Comparison of ENCODE assay signal across 1 cellular context in the genomic region with DNA sequence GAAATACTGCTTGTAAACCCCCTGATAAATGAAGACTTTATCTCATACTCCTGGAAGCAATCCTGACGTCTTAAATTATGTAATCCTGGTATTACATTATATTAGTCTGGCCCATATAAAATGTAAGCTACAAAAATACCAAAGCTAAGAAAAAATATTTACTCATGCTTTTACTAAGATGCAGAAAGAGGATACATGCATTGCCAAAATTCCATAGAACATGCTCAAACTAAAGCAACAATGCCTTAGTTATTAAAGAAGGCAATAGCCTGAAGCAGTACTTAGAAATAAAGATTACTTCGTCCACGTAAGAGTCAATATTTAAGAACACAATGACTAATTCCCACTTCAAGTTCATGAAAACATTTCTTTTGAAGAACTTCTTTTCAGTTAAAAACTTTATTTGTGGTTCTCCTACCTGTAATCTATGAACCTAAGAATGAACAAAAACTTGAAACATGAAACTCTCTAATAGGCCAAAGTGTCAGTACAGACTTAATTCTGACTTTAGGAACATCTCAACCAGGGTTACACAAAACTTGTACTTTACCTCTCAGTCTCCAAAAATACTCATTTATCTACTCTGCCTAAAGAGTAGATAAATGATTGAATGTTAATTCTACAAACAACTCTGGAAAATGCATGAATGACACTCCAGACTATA.
A peak's percentile ranks its signal among the peaks of the same experiment; 100 is the strongest.
TF ChIP-seq lines count a peak whose summit lies in the region.

No MANE protein-coding gene starts in this region.

TF ChIP-seq in GM12878, 131 proteins besides CTCF, POLR2A, EP300 and RAD21 (continued from another document and continues in another):
- TF ChIP-seq TBL1XR1 (IDR thresholded peaks at IDR 0.05; ENCODE audit: low read depth, low read length), result no peak
- TF ChIP-seq BRCA1 (IDR thresholded peaks at IDR 0.05; ENCODE audit: low read depth, low read length), result no peak
- TF ChIP-seq IKZF2 (IDR thresholded peaks at IDR 0.05), result peak in 1 of 2 experiments; percentile 44; a peak in 2 of 4 replicates
- TF ChIP-seq, protein P1, sequence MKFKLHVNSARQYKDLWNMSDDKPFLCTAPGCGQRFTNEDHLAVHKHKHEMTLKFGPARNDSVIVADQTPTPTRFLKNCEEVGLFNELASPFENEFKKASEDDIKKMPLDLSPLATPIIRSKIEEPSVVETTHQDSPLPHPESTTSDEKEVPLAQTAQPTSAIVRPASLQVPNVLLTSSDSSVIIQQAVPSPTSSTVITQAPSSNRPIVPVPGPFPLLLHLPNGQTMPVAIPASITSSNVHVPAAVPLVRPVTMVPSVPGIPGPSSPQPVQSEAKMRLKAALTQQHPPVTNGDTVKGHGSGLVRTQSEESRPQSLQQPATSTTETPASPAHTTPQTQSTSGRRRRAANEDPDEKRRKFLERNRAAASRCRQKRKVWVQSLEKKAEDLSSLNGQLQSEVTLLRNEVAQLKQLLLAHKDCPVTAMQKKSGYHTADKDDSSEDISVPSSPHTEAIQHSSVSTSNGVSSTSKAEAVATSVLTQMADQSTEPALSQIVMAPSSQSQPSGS (IDR thresholded peaks at IDR 0.05; ENCODE audit: low read length), result peak; percentile 51; the same call in 1 of the 2 replicates
- TF ChIP-seq, protein P2, sequence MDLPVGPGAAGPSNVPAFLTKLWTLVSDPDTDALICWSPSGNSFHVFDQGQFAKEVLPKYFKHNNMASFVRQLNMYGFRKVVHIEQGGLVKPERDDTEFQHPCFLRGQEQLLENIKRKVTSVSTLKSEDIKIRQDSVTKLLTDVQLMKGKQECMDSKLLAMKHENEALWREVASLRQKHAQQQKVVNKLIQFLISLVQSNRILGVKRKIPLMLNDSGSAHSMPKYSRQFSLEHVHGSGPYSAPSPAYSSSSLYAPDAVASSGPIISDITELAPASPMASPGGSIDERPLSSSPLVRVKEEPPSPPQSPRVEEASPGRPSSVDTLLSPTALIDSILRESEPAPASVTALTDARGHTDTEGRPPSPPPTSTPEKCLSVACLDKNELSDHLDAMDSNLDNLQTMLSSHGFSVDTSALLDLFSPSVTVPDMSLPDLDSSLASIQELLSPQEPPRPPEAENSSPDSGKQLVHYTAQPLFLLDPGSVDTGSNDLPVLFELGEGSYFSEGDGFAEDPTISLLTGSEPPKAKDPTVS (IDR thresholded peaks at IDR 0.05; ENCODE audit: low read depth, low read length), result no peak
- peak; percentile 80 for TF ChIP-seq ZNF24 (IDR thresholded peaks at IDR 0.05)
- TF ChIP-seq ZZZ3 (IDR thresholded peaks at IDR 0.05; ENCODE audit: control insufficient read depth, insufficient read length, low read depth), result no peak
- TF ChIP-seq, protein P3, sequence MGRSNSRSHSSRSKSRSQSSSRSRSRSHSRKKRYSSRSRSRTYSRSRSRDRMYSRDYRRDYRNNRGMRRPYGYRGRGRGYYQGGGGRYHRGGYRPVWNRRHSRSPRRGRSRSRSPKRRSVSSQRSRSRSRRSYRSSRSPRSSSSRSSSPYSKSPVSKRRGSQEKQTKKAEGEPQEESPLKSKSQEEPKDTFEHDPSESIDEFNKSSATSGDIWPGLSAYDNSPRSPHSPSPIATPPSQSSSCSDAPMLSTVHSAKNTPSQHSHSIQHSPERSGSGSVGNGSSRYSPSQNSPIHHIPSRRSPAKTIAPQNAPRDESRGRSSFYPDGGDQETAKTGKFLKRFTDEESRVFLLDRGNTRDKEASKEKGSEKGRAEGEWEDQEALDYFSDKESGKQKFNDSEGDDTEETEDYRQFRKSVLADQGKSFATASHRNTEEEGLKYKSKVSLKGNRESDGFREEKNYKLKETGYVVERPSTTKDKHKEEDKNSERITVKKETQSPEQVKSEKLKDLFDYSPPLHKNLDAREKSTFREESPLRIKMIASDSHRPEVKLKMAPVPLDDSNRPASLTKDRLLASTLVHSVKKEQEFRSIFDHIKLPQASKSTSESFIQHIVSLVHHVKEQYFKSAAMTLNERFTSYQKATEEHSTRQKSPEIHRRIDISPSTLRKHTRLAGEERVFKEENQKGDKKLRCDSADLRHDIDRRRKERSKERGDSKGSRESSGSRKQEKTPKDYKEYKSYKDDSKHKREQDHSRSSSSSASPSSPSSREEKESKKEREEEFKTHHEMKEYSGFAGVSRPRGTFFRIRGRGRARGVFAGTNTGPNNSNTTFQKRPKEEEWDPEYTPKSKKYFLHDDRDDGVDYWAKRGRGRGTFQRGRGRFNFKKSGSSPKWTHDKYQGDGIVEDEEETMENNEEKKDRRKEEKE (IDR thresholded peaks at IDR 0.05), result no peak
- TF ChIP-seq, protein P4, sequence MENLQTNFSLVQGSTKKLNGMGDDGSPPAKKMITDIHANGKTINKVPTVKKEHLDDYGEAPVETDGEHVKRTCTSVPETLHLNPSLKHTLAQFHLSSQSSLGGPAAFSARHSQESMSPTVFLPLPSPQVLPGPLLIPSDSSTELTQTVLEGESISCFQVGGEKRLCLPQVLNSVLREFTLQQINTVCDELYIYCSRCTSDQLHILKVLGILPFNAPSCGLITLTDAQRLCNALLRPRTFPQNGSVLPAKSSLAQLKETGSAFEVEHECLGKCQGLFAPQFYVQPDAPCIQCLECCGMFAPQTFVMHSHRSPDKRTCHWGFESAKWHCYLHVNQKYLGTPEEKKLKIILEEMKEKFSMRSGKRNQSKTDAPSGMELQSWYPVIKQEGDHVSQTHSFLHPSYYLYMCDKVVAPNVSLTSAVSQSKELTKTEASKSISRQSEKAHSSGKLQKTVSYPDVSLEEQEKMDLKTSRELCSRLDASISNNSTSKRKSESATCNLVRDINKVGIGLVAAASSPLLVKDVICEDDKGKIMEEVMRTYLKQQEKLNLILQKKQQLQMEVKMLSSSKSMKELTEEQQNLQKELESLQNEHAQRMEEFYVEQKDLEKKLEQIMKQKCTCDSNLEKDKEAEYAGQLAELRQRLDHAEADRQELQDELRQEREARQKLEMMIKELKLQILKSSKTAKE (IDR thresholded peaks at IDR 0.05; ENCODE audit: low read depth, poor library complexity, severe bottlenecking), result peak; percentile 50
- TF ChIP-seq, protein P5, sequence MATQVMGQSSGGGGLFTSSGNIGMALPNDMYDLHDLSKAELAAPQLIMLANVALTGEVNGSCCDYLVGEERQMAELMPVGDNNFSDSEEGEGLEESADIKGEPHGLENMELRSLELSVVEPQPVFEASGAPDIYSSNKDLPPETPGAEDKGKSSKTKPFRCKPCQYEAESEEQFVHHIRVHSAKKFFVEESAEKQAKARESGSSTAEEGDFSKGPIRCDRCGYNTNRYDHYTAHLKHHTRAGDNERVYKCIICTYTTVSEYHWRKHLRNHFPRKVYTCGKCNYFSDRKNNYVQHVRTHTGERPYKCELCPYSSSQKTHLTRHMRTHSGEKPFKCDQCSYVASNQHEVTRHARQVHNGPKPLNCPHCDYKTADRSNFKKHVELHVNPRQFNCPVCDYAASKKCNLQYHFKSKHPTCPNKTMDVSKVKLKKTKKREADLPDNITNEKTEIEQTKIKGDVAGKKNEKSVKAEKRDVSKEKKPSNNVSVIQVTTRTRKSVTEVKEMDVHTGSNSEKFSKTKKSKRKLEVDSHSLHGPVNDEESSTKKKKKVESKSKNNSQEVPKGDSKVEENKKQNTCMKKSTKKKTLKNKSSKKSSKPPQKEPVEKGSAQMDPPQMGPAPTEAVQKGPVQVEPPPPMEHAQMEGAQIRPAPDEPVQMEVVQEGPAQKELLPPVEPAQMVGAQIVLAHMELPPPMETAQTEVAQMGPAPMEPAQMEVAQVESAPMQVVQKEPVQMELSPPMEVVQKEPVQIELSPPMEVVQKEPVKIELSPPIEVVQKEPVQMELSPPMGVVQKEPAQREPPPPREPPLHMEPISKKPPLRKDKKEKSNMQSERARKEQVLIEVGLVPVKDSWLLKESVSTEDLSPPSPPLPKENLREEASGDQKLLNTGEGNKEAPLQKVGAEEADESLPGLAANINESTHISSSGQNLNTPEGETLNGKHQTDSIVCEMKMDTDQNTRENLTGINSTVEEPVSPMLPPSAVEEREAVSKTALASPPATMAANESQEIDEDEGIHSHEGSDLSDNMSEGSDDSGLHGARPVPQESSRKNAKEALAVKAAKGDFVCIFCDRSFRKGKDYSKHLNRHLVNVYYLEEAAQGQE (IDR thresholded peaks at IDR 0.05; ENCODE audit: low read depth, low read length), result no peak
- TF ChIP-seq ZNF384 (IDR thresholded peaks at IDR 0.05; ENCODE audit: borderline replicate concordance, low read depth, low read length), result no peak
- TF ChIP-seq NFYA (IDR thresholded peaks at IDR 0.05; ENCODE audit: borderline replicate concordance, low read depth, low read length), result no peak
- no peak for TF ChIP-seq TARDBP (IDR thresholded peaks at IDR 0.05; ENCODE audit: borderline replicate concordance)
- peak; percentile 58; the same call in 1 of the 2 replicates for TF ChIP-seq ZNF217 (IDR thresholded peaks at IDR 0.05)
- TF ChIP-seq NFIC (IDR thresholded peaks at IDR 0.05; ENCODE audit: low read depth, low read length), result peak; percentile 71
- no peak for TF ChIP-seq CHD1 (IDR thresholded peaks at IDR 0.05; ENCODE audit: low read depth, low read length)
- no peak for TF ChIP-seq SMAD1 (IDR thresholded peaks at IDR 0.05; ENCODE audit: low read depth, partially characterized antibody)
- no peak for TF ChIP-seq HCFC1 (IDR thresholded peaks at IDR 0.05; ENCODE audit: low read length)
- 0 out of 2 replicates have a peak, but pooled peaks have one; percentile 31 for TF ChIP-seq DPF2 (IDR thresholded peaks at IDR 0.05)
- TF ChIP-seq ZBED1 (IDR thresholded peaks at IDR 0.05; ENCODE audit: borderline replicate concordance), result no peak
- TF ChIP-seq, protein P6, sequence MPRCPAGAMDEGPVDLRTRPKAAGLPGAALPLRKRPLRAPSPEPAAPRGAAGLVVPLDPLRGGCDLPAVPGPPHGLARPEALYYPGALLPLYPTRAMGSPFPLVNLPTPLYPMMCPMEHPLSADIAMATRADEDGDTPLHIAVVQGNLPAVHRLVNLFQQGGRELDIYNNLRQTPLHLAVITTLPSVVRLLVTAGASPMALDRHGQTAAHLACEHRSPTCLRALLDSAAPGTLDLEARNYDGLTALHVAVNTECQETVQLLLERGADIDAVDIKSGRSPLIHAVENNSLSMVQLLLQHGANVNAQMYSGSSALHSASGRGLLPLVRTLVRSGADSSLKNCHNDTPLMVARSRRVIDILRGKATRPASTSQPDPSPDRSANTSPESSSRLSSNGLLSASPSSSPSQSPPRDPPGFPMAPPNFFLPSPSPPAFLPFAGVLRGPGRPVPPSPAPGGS (IDR thresholded peaks at IDR 0.05; ENCODE audit: borderline replicate concordance, insufficient read depth, low read depth, low read length, poor library complexity, severe bottlenecking), result no peak
- TF ChIP-seq RFX5 (IDR thresholded peaks at IDR 0.05; ENCODE audit: low read depth, low read length), result no peak
- no peak for TF ChIP-seq MYC (IDR thresholded peaks at IDR 0.05; ENCODE audit: insufficient read depth, insufficient read length, insufficient replicate concordance, low read length, severe bottlenecking)
- no peak for TF ChIP-seq RAD51 (IDR thresholded peaks at IDR 0.05)
- 0 out of 2 replicates have a peak, but pooled peaks have one; percentile 40 for TF ChIP-seq NBN (IDR thresholded peaks at IDR 0.05)
- TF ChIP-seq, protein P7, sequence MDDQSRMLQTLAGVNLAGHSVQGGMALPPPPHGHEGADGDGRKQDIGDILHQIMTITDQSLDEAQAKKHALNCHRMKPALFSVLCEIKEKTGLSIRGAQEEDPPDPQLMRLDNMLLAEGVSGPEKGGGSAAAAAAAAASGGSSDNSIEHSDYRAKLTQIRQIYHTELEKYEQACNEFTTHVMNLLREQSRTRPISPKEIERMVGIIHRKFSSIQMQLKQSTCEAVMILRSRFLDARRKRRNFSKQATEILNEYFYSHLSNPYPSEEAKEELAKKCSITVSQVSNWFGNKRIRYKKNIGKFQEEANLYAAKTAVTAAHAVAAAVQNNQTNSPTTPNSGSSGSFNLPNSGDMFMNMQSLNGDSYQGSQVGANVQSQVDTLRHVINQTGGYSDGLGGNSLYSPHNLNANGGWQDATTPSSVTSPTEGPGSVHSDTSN (IDR thresholded peaks at IDR 0.05; ENCODE audit: insufficient replicate concordance, low read depth, low read length), result no peak
- peak; percentile 65 for TF ChIP-seq RUNX3 (IDR thresholded peaks at IDR 0.05; ENCODE audit: low read length)
- no peak for TF ChIP-seq CREM (IDR thresholded peaks at IDR 0.05; ENCODE audit: low read depth)
- no peak for TF ChIP-seq NR2C1 (IDR thresholded peaks at IDR 0.05)
- TF ChIP-seq MTA2 (IDR thresholded peaks at IDR 0.05; ENCODE audit: low read depth), result peak; percentile 89
- no peak for TF ChIP-seq HDGF (IDR thresholded peaks at IDR 0.05)
- no peak for TF ChIP-seq STAT3 (IDR thresholded peaks at IDR 0.05; ENCODE audit: low read depth, low read length)
- TF ChIP-seq, protein P8, sequence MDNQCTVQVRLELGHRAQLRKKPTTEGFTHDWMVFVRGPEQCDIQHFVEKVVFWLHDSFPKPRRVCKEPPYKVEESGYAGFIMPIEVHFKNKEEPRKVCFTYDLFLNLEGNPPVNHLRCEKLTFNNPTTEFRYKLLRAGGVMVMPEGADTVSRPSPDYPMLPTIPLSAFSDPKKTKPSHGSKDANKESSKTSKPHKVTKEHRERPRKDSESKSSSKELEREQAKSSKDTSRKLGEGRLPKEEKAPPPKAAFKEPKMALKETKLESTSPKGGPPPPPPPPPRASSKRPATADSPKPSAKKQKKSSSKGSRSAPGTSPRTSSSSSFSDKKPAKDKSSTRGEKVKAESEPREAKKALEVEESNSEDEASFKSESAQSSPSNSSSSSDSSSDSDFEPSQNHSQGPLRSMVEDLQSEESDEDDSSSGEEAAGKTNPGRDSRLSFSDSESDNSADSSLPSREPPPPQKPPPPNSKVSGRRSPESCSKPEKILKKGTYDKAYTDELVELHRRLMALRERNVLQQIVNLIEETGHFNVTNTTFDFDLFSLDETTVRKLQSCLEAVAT (IDR thresholded peaks at IDR 0.05), result no peak
- TF ChIP-seq BCL11A (IDR thresholded peaks at IDR 0.05; ENCODE audit: low read depth, low read length), result no peak
- no peak for TF ChIP-seq SMAD5 (IDR thresholded peaks at IDR 0.05; ENCODE audit: low read depth)
- TF ChIP-seq TCF7 (IDR thresholded peaks at IDR 0.05; ENCODE audit: borderline replicate concordance), result peak; percentile 62; the same call in 1 of the 2 replicates
- no peak for TF ChIP-seq KAT2A (conservative IDR thresholded peaks at IDR 0.05; ENCODE audit: control insufficient read depth, low read depth, low read length)
- TF ChIP-seq CREB1 (IDR thresholded peaks at IDR 0.05; ENCODE audit: low read depth), result no peak
- no peak for TF ChIP-seq CHD4 (IDR thresholded peaks at IDR 0.05)
- TF ChIP-seq MEF2B (IDR thresholded peaks at IDR 0.05; ENCODE audit: partially characterized antibody, poor library complexity, severe bottlenecking), result no peak
- no peak for TF ChIP-seq STAT1 (conservative IDR thresholded peaks at IDR 0.05)
- TF ChIP-seq, protein P9, sequence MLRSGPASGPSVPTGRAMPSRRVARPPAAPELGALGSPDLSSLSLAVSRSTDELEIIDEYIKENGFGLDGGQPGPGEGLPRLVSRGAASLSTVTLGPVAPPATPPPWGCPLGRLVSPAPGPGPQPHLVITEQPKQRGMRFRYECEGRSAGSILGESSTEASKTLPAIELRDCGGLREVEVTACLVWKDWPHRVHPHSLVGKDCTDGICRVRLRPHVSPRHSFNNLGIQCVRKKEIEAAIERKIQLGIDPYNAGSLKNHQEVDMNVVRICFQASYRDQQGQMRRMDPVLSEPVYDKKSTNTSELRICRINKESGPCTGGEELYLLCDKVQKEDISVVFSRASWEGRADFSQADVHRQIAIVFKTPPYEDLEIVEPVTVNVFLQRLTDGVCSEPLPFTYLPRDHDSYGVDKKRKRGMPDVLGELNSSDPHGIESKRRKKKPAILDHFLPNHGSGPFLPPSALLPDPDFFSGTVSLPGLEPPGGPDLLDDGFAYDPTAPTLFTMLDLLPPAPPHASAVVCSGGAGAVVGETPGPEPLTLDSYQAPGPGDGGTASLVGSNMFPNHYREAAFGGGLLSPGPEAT (IDR thresholded peaks at IDR 0.05; ENCODE audit: low read depth), result peak; percentile 33; the same call in 1 of the 2 replicates
- TF ChIP-seq ATF7 (IDR thresholded peaks at IDR 0.05; ENCODE audit: low read depth), result peak; percentile 49; the same call in 1 of the 2 replicates
- TF ChIP-seq CBFB (IDR thresholded peaks at IDR 0.05; ENCODE audit: low read depth), result no peak
